ENCODE assay signal across 5 cellular contexts in the genomic region with DNA sequence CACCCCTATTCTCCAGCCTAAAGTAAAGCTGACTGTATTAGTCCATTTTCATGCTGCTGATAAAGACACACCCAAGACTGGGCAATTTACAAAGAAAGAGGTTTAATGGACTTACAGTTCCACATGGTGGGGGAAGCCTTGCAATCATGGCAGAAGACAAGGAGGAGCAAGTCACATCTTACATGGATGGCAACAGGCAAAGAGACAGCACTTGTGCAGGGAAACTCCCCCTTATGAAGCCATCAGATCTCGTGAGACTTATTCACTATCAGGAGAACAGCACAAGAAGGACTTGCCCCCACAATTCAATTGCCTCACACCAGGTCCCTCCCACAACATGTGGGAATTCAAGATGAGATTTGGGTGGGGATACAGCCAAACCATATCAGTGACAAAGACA. TPM values are rescaled to one million over a fixed set of nuclear protein-coding genes. Genes with fewer than 3 reads are reported as not detected.
"Had no signal": no experiment of that assay in that cellular context is flagged by ENCODE, and none has a peak within 500 bp of the region (broad histone marks: within the 10 kb centered on the region; RNA-seq: fewer than 3 reads in every experiment).

No MANE protein-coding gene starts in this region.

RNA-seq across cellular contexts. Expression of gene FOXF2, which starts 19.7 kb away (rescaled TPM):
- total RNA-seq: HepG2, HT-29 had no signal
- polyA plus RNA-seq: HepG2, IgD-negative memory B cell had no signal

RNA-seq across cellular contexts. Expression of gene FOXQ1, which starts 57.8 kb away (rescaled TPM):
- total RNA-seq: HT1080, IMR-90 had no signal
- polyA plus RNA-seq: IgD-negative memory B cell, IMR-90 had no signal
